In the genomic region with DNA sequence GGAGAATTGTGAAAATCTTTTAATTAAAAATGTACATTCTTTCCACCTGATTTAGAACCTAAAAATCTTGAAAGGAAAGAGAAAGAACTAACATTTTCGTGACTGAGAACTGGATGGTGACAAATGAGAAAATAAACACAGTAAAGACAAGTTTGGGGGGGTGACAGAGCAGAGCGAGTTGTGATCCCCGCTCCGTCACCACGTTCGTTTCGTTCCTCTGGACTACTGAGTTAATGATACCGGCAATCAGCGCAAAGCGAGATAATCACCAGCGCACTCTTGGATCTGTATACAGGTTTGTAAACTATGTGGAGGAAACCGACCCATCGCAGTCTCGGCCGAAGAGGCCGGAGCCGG, we compare ENCODE assay signal across 8 cellular contexts. TPM values are rescaled to one million over a fixed set of nuclear protein-coding genes. Genes with fewer than 3 reads are reported as not detected.
DNase-seq lines count a peak whose midpoint lies in the region; ATAC-seq, FAIRE-seq and TF ChIP-seq lines count a peak whose summit lies in the region.

No MANE protein-coding gene starts in this region.

- H3K4me3 ChIP-seq in GM23248 (peak overlapping the region; percentile 97), heart right ventricle (peak overlapping the region; percentile 57 to 88 (median 71)), skin epidermis (peak overlapping the region; percentile 49 to 86 (median 70))

- H3K27me3 ChIP-seq in GM23248 (replicated peaks; ENCODE audit: insufficient read depth) (no peaks in the 10 kb centered on the region), heart right ventricle (peaks cover 0 to 2% (median 0%) of the 10 kb centered on the region in 7 donors)

- in situ Hi-C loops in GM23248 (cut with MboI) (no loop called here), G401 (cut with HindIII; ENCODE audit: low sequenced_read_pairs) (loop anchor here (25.0 kb wide), 1 partner anchor 187 kb away; the partner anchor contains the start of genes APOA2, FCER1G and NDUFS2)

- peak overlapping the region; percentile 98 for H2AFZ ChIP-seq in GM23248

- H3F3A ChIP-seq in GM23248 (ENCODE audit: insufficient read depth): peaks cover 22% of the 10 kb centered on the region

- H3K9ac ChIP-seq in GM23248: peak overlapping the region; percentile 92

- peak overlapping the region; percentile 79 for H3K4me2 ChIP-seq in GM23248 (ENCODE audit: unreplicated experiment)

- TF ChIP-seq CTCF in VCaP (conservative IDR thresholded peaks at IDR 0.05) (no peak), heart right ventricle (IDR thresholded peaks at IDR 0.05) (no peak)

- H3K36me3 ChIP-seq in GM23248 (ENCODE audit: low read depth) (no peaks in the 10 kb centered on the region), heart right ventricle (no peaks in the 10 kb centered on the region)

- peaks cover 6% of the 10 kb centered on the region for H3K4me1 ChIP-seq in GM23248 (ENCODE audit: insufficient read depth)
- H3K4me1 ChIP-seq in heart right ventricle: peaks cover 0 to 26% (median 12%) of the 10 kb centered on the region in 9 donors

- H3K9me2 ChIP-seq in GM23248 (ENCODE audit: insufficient read depth): no peaks in the 10 kb centered on the region

- no peaks in the 10 kb centered on the region for H4K20me1 ChIP-seq in GM23248 (ENCODE audit: insufficient read depth)

- 8 to 9% methylated on average over 17 of the region's 17 CpGs for WGBS in GM23248 (ENCODE audit: low coverage in 1 of 2, low lambda C conversion rate in 2 of 2, missing lambda C conversion rate in 2 of 2), 2 experiments
- 10 to 11% methylated on average over 17 of the region's 17 CpGs for WGBS in heart right ventricle, 2 donors

- H3K79me2 ChIP-seq in GM23248 (ENCODE audit: insufficient read depth): no peaks in the 10 kb centered on the region

- FAIRE-seq in RCC 7860 (lab: Jason Lieb, UNC): no peak

- H3K27ac ChIP-seq in GM23248: peak overlapping the region; percentile 98
- peak overlapping the region; percentile 95 for H3K27ac ChIP-seq in VCaP
- H3K27ac ChIP-seq in heart right ventricle: peak overlapping the region; percentile 96 to 100 (median 100)
- peak overlapping the region; percentile 90 to 100 (median 99) for H3K27ac ChIP-seq in skin epidermis

- DNase-seq in GM23248 (no peak), heart right ventricle (no peak), G401 (ENCODE audit: low spot score) (no peak), OCI-M1 (lab: John Stamatoyannopoulos, UW) (no peak), germinal center (ENCODE audit: low spot score) (no peak), RCC 7860 (ENCODE audit: low spot score) (no peak)

- H3K9me3 ChIP-seq in GM23248 (ENCODE audit: low read depth) (no peaks in the 10 kb centered on the region), heart right ventricle (peaks cover 0 to 2% (median 0%) of the 10 kb centered on the region in 11 donors)

- peak in 6 of 8 donors; percentile 16 to 36 (median 22) for ATAC-seq in heart right ventricle

- intact Hi-C loops in heart right ventricle (cut with DNase I): loop anchor here in 3 of 10 donors (1.0 to 10.0 kb wide), 2 partner anchors 9 to 346 kb away; partner anchors contain the start of gene DUSP12 (in 1 of the 3)

RNA-seq across cellular contexts. Expression of gene CFAP126, which starts 31.2 kb away (rescaled TPM):
- total RNA-seq in GM23248 (2014; rRNA removed; shearing (Covaris generic)): not detected in 2 replicates
- polyA plus RNA-seq in GM23248 (2016; fragmentation: Nextera tagmentation; extraction: Ambion mirVana) (not detected in 2 replicates), heart right ventricle (not detected)
- not detected for total RNA-seq in heart right ventricle
- not detected in 2 replicates for total RNA-seq in G401 (2014; rRNA removed; shearing (Covaris generic))
